8 cellular contexts compared by ENCODE assay signal in the genomic region with DNA sequence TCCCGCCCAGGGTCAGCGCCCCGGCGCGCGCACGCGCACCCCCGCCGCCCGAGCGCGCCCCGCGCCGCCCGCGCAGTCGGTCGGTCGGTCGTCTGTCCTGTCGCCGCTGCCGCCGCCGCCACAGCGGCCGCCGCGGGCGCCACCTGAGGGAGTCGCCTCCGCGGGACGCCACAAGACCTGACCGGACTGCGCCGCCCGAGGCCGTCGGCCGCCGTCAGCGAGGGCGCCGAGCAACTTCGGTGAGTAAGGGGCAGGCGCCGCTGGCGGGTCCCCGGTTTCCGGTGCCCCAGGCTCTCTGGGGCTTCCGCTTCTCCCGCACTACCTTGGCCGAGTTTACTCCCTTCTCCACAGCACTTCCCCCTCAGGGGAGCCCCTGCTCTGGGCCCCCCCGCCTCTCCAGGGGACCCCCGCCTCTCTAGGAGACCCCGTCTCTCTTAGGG. TPM values are rescaled to one million over a fixed set of nuclear protein-coding genes. Genes with fewer than 3 reads are reported as not detected.
DNase-seq lines count a peak whose midpoint lies in the region; ATAC-seq and TF ChIP-seq lines count a peak whose summit lies in the region.

No MANE protein-coding gene starts in this region.

- peaks cover 4% of the 10 kb centered on the region for H3K36me3 Mint-ChIP-seq in activated naive CD8-positive, alpha-beta T cell treated with anti-CD3 and anti-CD28 coated beads, Interleukin-2, amount 50 U/mL, for 24 hours (ENCODE audit: low read depth)

- no peaks in the 10 kb centered on the region for H3K9me2 ChIP-seq in GM23248 (ENCODE audit: insufficient read depth)

- H2AFZ ChIP-seq in DND-41 (ENCODE audit: low read depth, low read length), result peak overlapping the region; percentile 78
- H2AFZ ChIP-seq in GM23248, result peak overlapping the region; percentile 74

- peak overlapping the region; percentile 89 for H3K4me3 Mint-ChIP-seq in activated naive CD8-positive, alpha-beta T cell treated with anti-CD3 and anti-CD28 coated beads, Interleukin-2, amount 50 U/mL, for 24 hours

- H3K4me1 Mint-ChIP-seq in activated naive CD8-positive, alpha-beta T cell treated with anti-CD3 and anti-CD28 coated beads, Interleukin-2, amount 50 U/mL, for 24 hours, result peaks cover 42% of the 10 kb centered on the region

- H3K4me3 ChIP-seq in DND-41 (ENCODE audit: low read depth in 1 of 2, low read length in 2 of 2) (peak overlapping the region; percentile 68 to 73), GM23248 (peak overlapping the region; percentile 99), left lung (peak overlapping the region; percentile 78 to 84)

- WGBS in GM23248 (ENCODE audit: low coverage in 1 of 2, low lambda C conversion rate in 2 of 2, missing lambda C conversion rate in 2 of 2), 2 experiments, result 1% methylated on average over 38 to 59 of the region's 59 CpGs

- H3K4me2 ChIP-seq in DND-41 (ENCODE audit: insufficient read depth, low read length) (peak overlapping the region; percentile 89), GM23248 (ENCODE audit: unreplicated experiment) (peak overlapping the region; percentile 97)

- H3K36me3 ChIP-seq in DND-41 (ENCODE audit: insufficient read depth, low read length), result peaks cover 4% of the 10 kb centered on the region; the same call in 1 of the 2 replicates
- H3K36me3 ChIP-seq in GM23248 (ENCODE audit: low read depth), result no peaks in the 10 kb centered on the region
- H3K36me3 ChIP-seq in left lung, result no peaks in the 10 kb centered on the region

- in situ Hi-C loops in GM23248 (cut with MboI), result no loop called here

- H3K9me3 ChIP-seq in DND-41 (ENCODE audit: insufficient read depth, low read length, severe bottlenecking) (no peaks in the 10 kb centered on the region), GM23248 (ENCODE audit: low read depth) (no peaks in the 10 kb centered on the region), left lung (no peaks in the 10 kb centered on the region)

- peaks cover 31% of the 10 kb centered on the region for H4K20me1 ChIP-seq in DND-41 (ENCODE audit: insufficient read depth, low read length)
- no peaks in the 10 kb centered on the region for H4K20me1 ChIP-seq in GM23248 (ENCODE audit: insufficient read depth)

- H3K4me1 ChIP-seq in DND-41 (ENCODE audit: insufficient read depth, low read length) (peaks cover 53% of the 10 kb centered on the region), GM23248 (ENCODE audit: insufficient read depth) (peaks cover 25% of the 10 kb centered on the region), left lung (peaks cover 31 to 72% of the 10 kb centered on the region in 2 donors)

- H3K27ac ChIP-seq in DND-41 (ENCODE audit: low read length) (peak overlapping the region; percentile 81), GM23248 (peak overlapping the region; percentile 55), left lung (peak overlapping the region; percentile 83 to 95)

- H3F3A ChIP-seq in GM23248 (ENCODE audit: insufficient read depth), result no peaks in the 10 kb centered on the region

- DNase-seq in DND-41 (peak; percentile 68), GM23248 (no peak), NOMO-1 treated with DMSO at 0.1 percent for 48 hours (lab: John Stamatoyannopoulos, UW; ENCODE audit: unreplicated experiment) (peak; percentile 60), left lung (peak in 1 of 2 donors; percentile 64), NCI-H1694 treated with DMSO at 0.1 percent for 48 hours (lab: John Stamatoyannopoulos, UW) (no peak)
- DNase-seq in activated naive CD8-positive, alpha-beta T cell treated with anti-CD3 and anti-CD28 coated beads, Interleukin-2, amount 50 U/mL, for 24 hours, result peak; percentile 66
- peak; percentile 53 for DNase-seq in stimulated activated CD8-positive, alpha-beta memory T cell treated with anti-CD3 and anti-CD28 coated beads, Interleukin-15, amount 100 ng/mL, for 48 hours (ENCODE audit: low read depth in 2 of 2)

- ATAC-seq in DND-41 (ENCODE audit: insufficient read depth, low read depth) (peak; percentile 23; the same call in 2 of the 3 replicates), left lung (no peak), HG03565 (IDR thresholded peaks at IDR 0.05; ENCODE audit: unreplicated experiment) (no peak)
- peak; percentile 17 for ATAC-seq in activated naive CD8-positive, alpha-beta T cell treated with anti-CD3 and anti-CD28 coated beads, Interleukin-2, amount 50 U/mL, for 24 hours

- no peaks in the 10 kb centered on the region for H3K27me3 Mint-ChIP-seq in activated naive CD8-positive, alpha-beta T cell treated with anti-CD3 and anti-CD28 coated beads, Interleukin-2, amount 50 U/mL, for 24 hours

- H3K27me3 ChIP-seq in DND-41 (ENCODE audit: insufficient read depth, low read length, poor library complexity) (no peaks in the 10 kb centered on the region), GM23248 (replicated peaks; ENCODE audit: insufficient read depth) (no peaks in the 10 kb centered on the region), left lung (no peaks in the 10 kb centered on the region)

- H3K79me2 ChIP-seq in DND-41 (ENCODE audit: insufficient read depth, low read length) (peaks cover 55% of the 10 kb centered on the region), GM23248 (ENCODE audit: insufficient read depth) (peaks cover 59% of the 10 kb centered on the region)

- intact Hi-C loops in left lung (cut with DNase I), result no loop called here

- H3K9ac ChIP-seq in DND-41 (ENCODE audit: low read depth, low read length), result peak overlapping the region; percentile 79
- peak overlapping the region; percentile 99 for H3K9ac ChIP-seq in GM23248

- no peak for TF ChIP-seq CTCF in DND-41 (IDR thresholded peaks at IDR 0.05; ENCODE audit: borderline replicate concordance, extremely low read depth, low read length, poor library complexity, severe bottlenecking)
- no peak for TF ChIP-seq CTCF in left lung (IDR thresholded peaks at IDR 0.05)

- peak overlapping the region; percentile 79 for H3K27ac Mint-ChIP-seq in activated naive CD8-positive, alpha-beta T cell treated with anti-CD3 and anti-CD28 coated beads, Interleukin-2, amount 50 U/mL, for 24 hours

- H3K9me3 Mint-ChIP-seq in activated naive CD8-positive, alpha-beta T cell treated with anti-CD3 and anti-CD28 coated beads, Interleukin-2, amount 50 U/mL, for 24 hours, result no peaks in the 10 kb centered on the region

RNA-seq across cellular contexts. Expression of a gene that starts 19.6 kb away (rescaled TPM):
- total RNA-seq in GM23248 (2014; rRNA removed; shearing (Covaris generic)), result 42.7 and 52.1 TPM in 2 replicates
- 13.9 and 15.4 TPM in 2 replicates for polyA plus RNA-seq in GM23248 (2016; fragmentation: Nextera tagmentation; extraction: Ambion mirVana)
- total RNA-seq in left lung, result 10 to 100 TPM; 66.3 to 97.3 TPM

Comparison
In these comparisons a context has a peak if more than half of its experiments do, and no peak if none do; other contexts are left out.
1. ATAC-seq: peak in DND-41 (single experiment) and activated naive CD8-positive, alpha-beta T cell treated with anti-CD3 and anti-CD28 coated beads, Interleukin-2, amount 50 U/mL, for 24 hours (single experiment); none in left lung (single experiment) and HG03565 (single experiment).
2. DNase-seq: peak in DND-41 (single experiment), NOMO-1 treated with DMSO at 0.1 percent for 48 hours (single experiment), activated naive CD8-positive, alpha-beta T cell treated with anti-CD3 and anti-CD28 coated beads, Interleukin-2, amount 50 U/mL, for 24 hours (single experiment) and stimulated activated CD8-positive, alpha-beta memory T cell treated with anti-CD3 and anti-CD28 coated beads, Interleukin-15, amount 100 ng/mL, for 48 hours (2 of 2); none in GM23248 (single experiment) and NCI-H1694 treated with DMSO at 0.1 percent for 48 hours (single experiment).
3. Peak in every context shown above with its lines, with median percentiles within 50 percentile points of each other: H3K27ac ChIP-seq and H3K4me3 ChIP-seq.